In genomic region chr4:8308144-8308543, GRCh38 we compare ENCODE assay signal across 12 cellular contexts.
"Had no signal": no experiment of that assay in that cellular context is flagged by ENCODE, and none has a peak within 500 bp of the region (broad histone marks: within the 10 kb centered on the region; RNA-seq: fewer than 3 reads in every experiment).

No MANE protein-coding gene starts in this region.

- H3K9me3 ChIP-seq: ascending aorta, thyroid gland had no signal

- H3K36me3 ChIP-seq: ascending aorta, esophagus squamous epithelium, thyroid gland had no signal

- H3K4me1 ChIP-seq: ascending aorta had no signal

- H3K4me3 ChIP-seq: ascending aorta, esophagus squamous epithelium, heart left ventricle, thyroid gland had no signal

- DNase-seq: activated CD4-positive, alpha-beta T cell treated with anti-CD3 and anti-CD28 coated beads, Interleukin-2, amount 50 U/mL, for 1 hour; activated gamma-delta T cell; esophagus squamous epithelium; foreskin fibroblast; mesendoderm; SHP77 treated with DMSO at 0.1 percent for 48 hours; stimulated activated CD4-positive, alpha-beta T cell treated with anti-CD3 and anti-CD28 coated beads, Interleukin-4, amount 100 ng/mL, for 4 hours had no signal

- H3K27ac ChIP-seq: ascending aorta, thyroid gland had no signal

- FAIRE-seq: bronchial epithelial cell, islet of Langerhans had no signal

- H3K27me3 ChIP-seq: ascending aorta, heart left ventricle, thyroid gland had no signal
